Comparison of ENCODE assay signal across 18 cellular contexts in the genomic region with DNA sequence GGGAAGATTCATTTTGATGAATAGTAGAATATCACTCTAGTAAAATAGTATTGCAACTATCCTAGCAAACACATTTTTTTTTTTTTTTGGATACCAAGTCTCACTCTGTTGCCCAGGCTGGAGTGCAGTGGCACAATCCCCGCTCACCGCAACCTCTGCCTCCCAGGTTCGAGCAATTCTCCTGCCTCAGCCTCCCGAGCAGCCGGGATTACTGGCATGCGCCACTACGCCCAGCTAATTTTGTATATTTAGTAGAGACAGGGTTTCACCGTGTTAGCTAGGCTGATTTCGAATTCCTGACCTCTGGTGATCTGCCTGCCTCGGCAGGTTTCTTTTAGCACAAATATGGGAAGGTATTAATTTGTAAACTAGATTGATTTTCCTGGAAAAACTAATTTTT. TPM values are rescaled to one million over a fixed set of nuclear protein-coding genes. Genes with fewer than 3 reads are reported as not detected.
A peak's percentile ranks its signal among the peaks of the same experiment; 100 is the strongest.
DNase-seq lines count a peak whose midpoint lies in the region; ATAC-seq and TF ChIP-seq lines count a peak whose summit lies in the region.
"Had no signal": no experiment of that assay in that cellular context is flagged by ENCODE, and none has a peak within 500 bp of the region (broad histone marks: within the 10 kb centered on the region; RNA-seq: fewer than 3 reads in every experiment).

No MANE protein-coding gene starts in this region.

- 94% methylated on average over 10 of the region's 10 CpGs for WGBS in right cardiac atrium

- TF ChIP-seq CTCF in cardiac muscle cell (IDR thresholded peaks at IDR 0.05; ENCODE audit: low read depth, low read length) (no peak), GM23338 (conservative IDR thresholded peaks at IDR 0.05; ENCODE audit: low read depth in 2 of 2) (no peak), glutamatergic neuron (IDR thresholded peaks at IDR 0.05; ENCODE audit: partially characterized antibody, unreplicated experiment) (no peak)

- H3K27ac ChIP-seq in cardiac muscle cell (peak overlapping the region; percentile 82), right cardiac atrium (ENCODE audit: low read length) (no peak overlapping the region), GM23338 (ENCODE audit: low read depth) (no peak overlapping the region)
- H3K27ac ChIP-seq: 22Rv1; A549; BLaER1 treated with 17β-estradiol and CSF1 and Interleukin-3, amounts not matched to agents 10 nM and 100 nM; C4-2B had no signal

- H3F3A ChIP-seq in GM23338 (replicated peaks; ENCODE audit: low read depth), result no peaks in the 10 kb centered on the region

- peaks cover 17% of the 10 kb centered on the region; the same call in 2 of the 3 replicates for H3K36me3 Mint-ChIP-seq in GM23338 (ENCODE audit: low read depth)
- no peaks in the 10 kb centered on the region for H3K36me3 Mint-ChIP-seq in glutamatergic neuron (ENCODE audit: unreplicated experiment)
- peaks cover 11% of the 10 kb centered on the region for H3K36me3 Mint-ChIP-seq in T-cell
- H3K36me3 Mint-ChIP-seq: CD8-positive, alpha-beta T cell had no signal

- H3K4me3 ChIP-seq in cardiac muscle cell (no peak overlapping the region), right cardiac atrium (ENCODE audit: low read length) (no peak overlapping the region), GM23338 (no peak overlapping the region)
- H3K4me3 ChIP-seq: A549; BLaER1 treated with 17β-estradiol and CSF1 and Interleukin-3, amounts not matched to agents 10 nM and 100 nM had no signal

- H3K4me1 Mint-ChIP-seq in GM23338, result peaks cover 28% of the 10 kb centered on the region
- H3K4me1 Mint-ChIP-seq in glutamatergic neuron (ENCODE audit: low read depth, unreplicated experiment), result no peaks in the 10 kb centered on the region
- H3K4me1 Mint-ChIP-seq in T-cell, result no peaks in the 10 kb centered on the region
- H3K4me1 Mint-ChIP-seq: B cell had no signal

- H3K9me3 Mint-ChIP-seq in GM23338 (no peaks in the 10 kb centered on the region), glutamatergic neuron (ENCODE audit: unreplicated experiment) (no peaks in the 10 kb centered on the region), T-cell (no peaks in the 10 kb centered on the region)
- H3K9me3 Mint-ChIP-seq: CD4-positive, alpha-beta T cell; CD8-positive, alpha-beta T cell had no signal

- H3K27me3 Mint-ChIP-seq in GM23338 (ENCODE audit: insufficient read depth, low read depth, poor library complexity) (no peaks in the 10 kb centered on the region), glutamatergic neuron (ENCODE audit: unreplicated experiment) (no peaks in the 10 kb centered on the region), T-cell (no peaks in the 10 kb centered on the region)
- H3K27me3 Mint-ChIP-seq: B cell; CD4-positive, alpha-beta T cell had no signal

- H4K20me1 ChIP-seq in GM23338 (replicated peaks; ENCODE audit: insufficient read depth), result no peaks in the 10 kb centered on the region; the same call in 1 of the 2 replicates

- H3K27ac Mint-ChIP-seq in GM23338 (peak overlapping the region; percentile 46; the same call in 1 of the 2 replicates), glutamatergic neuron (ENCODE audit: unreplicated experiment) (peak overlapping the region; percentile 26), T-cell (no peak overlapping the region)
- H3K27ac Mint-ChIP-seq: B cell; CD4-positive, alpha-beta T cell; CD8-positive, alpha-beta T cell had no signal

- H3K27me3 ChIP-seq in cardiac muscle cell (no peaks in the 10 kb centered on the region), right cardiac atrium (ENCODE audit: control insufficient read depth, insufficient read depth) (no peaks in the 10 kb centered on the region), GM23338 (ENCODE audit: insufficient read depth) (no peaks in the 10 kb centered on the region)
- H3K27me3 ChIP-seq: BLaER1 treated with 17β-estradiol and CSF1 and Interleukin-3, amounts not matched to agents 10 nM and 100 nM had no signal

- POLR2A ChIA-PET in T-cell (lab: Charles Lee), result no interaction called here

- CTCF ChIA-PET in T-cell (lab: Charles Lee), result interaction anchor here in 1 of 2 donors (0.7 kb wide), 1 partner anchor 17 kb away, joined by 3 read pairs; no protein-coding TSS in a partner anchor

- no peaks in the 10 kb centered on the region for H3K9me3 ChIP-seq in cardiac muscle cell (ENCODE audit: low read depth)
- H3K9me3 ChIP-seq in right cardiac atrium (ENCODE audit: control insufficient read depth, low read length), result no peaks in the 10 kb centered on the region
- H3K9me3 ChIP-seq: A549; BLaER1 treated with 17β-estradiol and CSF1 and Interleukin-3, amounts not matched to agents 10 nM and 100 nM; Caco-2 had no signal

- H3K9me2 ChIP-seq in GM23338 (ENCODE audit: insufficient read depth), result no peaks in the 10 kb centered on the region

- ATAC-seq in right cardiac atrium, result no peak
- ATAC-seq in GM23338, result no peak
- ATAC-seq in T-cell (replicated peaks in 1 of 4), result no peak
- ATAC-seq: A549; CD8-positive, alpha-beta T cell had no signal

- H3K79me2 ChIP-seq in GM23338 (replicated peaks; ENCODE audit: insufficient read depth), result no peaks in the 10 kb centered on the region

- H3K4me1 ChIP-seq in cardiac muscle cell (ENCODE audit: low read depth) (peaks cover 15% of the 10 kb centered on the region), right cardiac atrium (ENCODE audit: control insufficient read depth, insufficient read depth, low read length) (peaks cover 3% of the 10 kb centered on the region), GM23338 (ENCODE audit: insufficient read depth) (peaks cover 12% of the 10 kb centered on the region)

- DNase-seq in cardiac muscle cell (ENCODE audit: low read depth in 1 of 2, low spot score in 1 of 2) (no peak), right cardiac atrium (no peak), GM23338 (ENCODE audit: low spot score) (no peak), glutamatergic neuron (no peak), cerebellar nuclear complex (lab: John Stamatoyannopoulos, UW) (no peak), T-cell (no peak)
- DNase-seq: AML-193; Caco-2; Calu3; CD4-positive, alpha-beta T cell; CD8-positive, alpha-beta T cell; DMS79 treated with DMSO at 0.1 percent for 48 hours; GF-D8 had no signal

- no peak overlapping the region for H3K4me3 Mint-ChIP-seq in GM23338
- H3K4me3 Mint-ChIP-seq in glutamatergic neuron (ENCODE audit: unreplicated experiment), result no peak overlapping the region
- H3K4me3 Mint-ChIP-seq in T-cell, result no peak overlapping the region
- H3K4me3 Mint-ChIP-seq: B cell; CD4-positive, alpha-beta T cell; CD8-positive, alpha-beta T cell had no signal

- no peak overlapping the region for H2AFZ ChIP-seq in GM23338

- H3K36me3 ChIP-seq in cardiac muscle cell (peaks cover 21% of the 10 kb centered on the region), GM23338 (ENCODE audit: insufficient read depth) (no peaks in the 10 kb centered on the region)

- intact Hi-C loops in right cardiac atrium (cut with DNase I), result no loop called here

- H3K4me2 ChIP-seq in GM23338, result no peak overlapping the region
- H3K4me2 ChIP-seq: A549 had no signal

TF ChIP-seq in GM23338, 12 proteins besides CTCF, POLR2A, EP300 and RAD21 (continues in another document):
- no peak for TF ChIP-seq EZH2 (IDR thresholded peaks at IDR 0.05; ENCODE audit: low read depth, unreplicated experiment)
- no peak for TF ChIP-seq STAT1 (IDR thresholded peaks at IDR 0.05; ENCODE audit: unreplicated experiment)
- no peak for TF ChIP-seq ZNF114 (CRISPR knock-in tag; IDR thresholded peaks at IDR 0.05)
- no peak for TF ChIP-seq POLR2AphosphoS5 (IDR thresholded peaks at IDR 0.05; ENCODE audit: low read depth)
- TF ChIP-seq ZNF331 (CRISPR knock-in tag; IDR thresholded peaks at IDR 0.05; ENCODE audit: low read depth), result no peak
- no peak for TF ChIP-seq JUNB (IDR thresholded peaks at IDR 0.05; ENCODE audit: unreplicated experiment)
- no peak for TF ChIP-seq CREB1 (CRISPR knock-in tag; IDR thresholded peaks at IDR 0.05; ENCODE audit: low read depth)
- TF ChIP-seq ETS1 (IDR thresholded peaks at IDR 0.05), result no peak
- no peak for TF ChIP-seq EZH2phosphoT487 (IDR thresholded peaks at IDR 0.05; ENCODE audit: unreplicated experiment)
- no peak for TF ChIP-seq NANOG (IDR thresholded peaks at IDR 0.05; ENCODE audit: borderline replicate concordance)

RNA-seq across cellular contexts. Expression of gene KCTD3, which starts 33.8 kb away (rescaled TPM):
- total RNA-seq in cardiac muscle cell, result 26.6 and 40.8 TPM in 2 replicates
- polyA plus RNA-seq in cardiac muscle cell, result 34.0 and 45.7 TPM in 2 replicates
- total RNA-seq in right cardiac atrium, result 10 to 100 TPM; 16.7 to 19.4 (median 17.4) TPM
- 11.7 TPM for polyA plus RNA-seq in right cardiac atrium
- 53.1 and 60.3 TPM in 2 replicates for total RNA-seq in GM23338 (2014; rRNA removed; shearing (Covaris generic))
- polyA plus RNA-seq in GM23338 (2016; fragmentation: Nextera tagmentation; extraction: Ambion mirVana), result 29.4 and 30.1 TPM in 2 replicates
- 46.3 TPM for total RNA-seq in glutamatergic neuron (ENCODE audit: unreplicated experiment)
- 1 to 10 TPM; 1.9 to 4.2 (median 3.6) TPM for total RNA-seq in T-cell

Comparison
In these comparisons a context has a peak if more than half of its experiments do, and no peak if none do; other contexts are left out.
1. H3K27ac Mint-ChIP-seq: peak in GM23338 (single experiment) and glutamatergic neuron (single experiment); none in T-cell (0 of 2).